In the genomic region with DNA sequence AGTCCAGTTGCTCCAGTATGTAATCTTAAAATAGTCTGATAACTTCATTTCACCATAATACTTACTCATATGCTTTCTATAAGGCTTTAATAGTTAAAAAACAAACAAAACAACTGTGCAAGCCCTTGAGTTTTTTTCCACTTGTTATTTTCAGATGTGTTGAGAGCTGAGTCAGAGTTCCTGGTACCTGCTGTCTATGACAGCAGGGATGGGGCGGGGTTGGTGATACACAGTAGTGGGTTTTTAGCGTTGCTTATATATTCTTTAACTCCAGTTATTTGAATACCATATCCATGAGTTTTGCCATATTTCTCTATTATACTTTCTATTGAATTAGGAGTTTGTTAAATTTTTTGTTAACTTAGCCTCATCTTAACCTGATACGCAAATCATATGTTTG, we compare ENCODE assay signal across 13 cellular contexts.
A peak's percentile ranks its signal among the peaks of the same experiment; 100 is the strongest.
DNase-seq lines count a peak whose midpoint lies in the region; ATAC-seq lines count a peak whose summit lies in the region.
"Had no signal": no experiment of that assay in that cellular context is flagged by ENCODE, and none has a peak within 500 bp of the region (broad histone marks: within the 10 kb centered on the region; RNA-seq: fewer than 3 reads in every experiment).

No MANE protein-coding gene starts in this region.

- no peak for ATAC-seq in HG03457 (IDR thresholded peaks at IDR 0.05; ENCODE audit: unreplicated experiment)

- DNase-seq in activated T-cell treated with anti-CD3 and anti-CD28 coated beads for 1 hour (ENCODE audit: low read depth): peak; percentile 10
- DNase-seq in activated T-cell treated with anti-CD3 and anti-CD28 coated beads, Interleukin-2, amount 50 U/mL, for 1 hour: no peak
- peak; percentile 23 for DNase-seq in activated T-cell treated with anti-CD3 and anti-CD28 coated beads for 24 hours (ENCODE audit: low read depth)
- peak; percentile 9 for DNase-seq in fibroblast of the conjunctiva (ENCODE audit: low read depth)
- DNase-seq in stimulated activated CD8-positive, alpha-beta memory T cell treated with anti-CD3 and anti-CD28 coated beads, Interleukin-4, amount 100 ng/mL, for 48 hours: peak; percentile 54
- DNase-seq in NCI-H2107 (lab: John Stamatoyannopoulos, UW): no peak
- no peak for DNase-seq in anterior cingulate cortex (lab: John Stamatoyannopoulos, UW)
- DNase-seq: ACHN, amniotic stem cell, H9, left cardiac atrium, ovary had no signal

Comparison
In these comparisons a context has a peak if more than half of its experiments do, and no peak if none do; other contexts are left out.
1. DNase-seq: peak in activated T-cell treated with anti-CD3 and anti-CD28 coated beads for 1 hour (single experiment), activated T-cell treated with anti-CD3 and anti-CD28 coated beads for 24 hours (single experiment), fibroblast of the conjunctiva (single experiment) and stimulated activated CD8-positive, alpha-beta memory T cell treated with anti-CD3 and anti-CD28 coated beads, Interleukin-4, amount 100 ng/mL, for 48 hours (single experiment); none in activated T-cell treated with anti-CD3 and anti-CD28 coated beads, Interleukin-2, amount 50 U/mL, for 1 hour (single experiment), NCI-H2107 (single experiment) and anterior cingulate cortex (0 of 58).